1 cellular context compared by ENCODE assay signal in the genomic region with DNA sequence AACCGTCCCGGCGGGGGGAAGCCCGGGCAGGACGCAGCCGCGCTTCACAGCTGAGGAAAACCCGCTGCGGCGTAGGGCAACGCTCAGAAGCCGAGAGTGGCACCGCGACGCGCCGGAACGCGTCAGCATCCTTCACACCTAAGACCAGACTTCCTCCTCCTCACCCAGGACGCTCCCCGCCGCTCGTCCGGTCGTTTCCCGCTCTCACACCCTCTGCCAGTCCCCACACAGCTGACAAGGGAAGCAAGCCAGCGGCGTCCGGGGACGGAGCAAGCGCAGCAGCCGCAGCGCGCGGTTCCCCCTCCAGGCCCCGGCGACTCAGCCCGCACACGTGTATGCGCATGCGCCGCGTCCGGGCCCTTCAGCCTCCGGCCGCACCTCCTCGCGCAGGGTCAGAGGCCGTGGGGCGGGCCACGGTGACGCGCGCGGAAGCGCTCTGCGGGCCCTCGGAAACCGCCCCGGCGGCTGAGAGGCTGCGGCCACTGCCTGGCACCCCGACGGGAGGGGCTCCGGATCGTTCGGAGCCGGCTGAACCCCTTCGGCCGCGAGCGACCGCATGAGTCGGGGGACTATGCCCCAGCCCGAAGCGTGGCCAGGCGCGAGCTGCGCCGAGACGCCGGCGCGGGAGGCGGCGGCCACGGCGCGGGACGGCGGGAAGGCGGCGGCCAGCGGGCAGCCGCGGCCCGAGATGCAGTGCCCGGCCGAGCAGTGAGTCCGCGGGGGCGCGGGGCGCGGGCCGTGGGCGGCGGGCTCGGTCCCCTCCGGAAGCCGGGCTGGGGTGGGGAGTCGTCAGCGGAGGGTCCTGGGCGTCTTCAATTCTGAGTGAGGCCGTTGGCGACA.
TF ChIP-seq lines count a peak whose summit lies in the region.

Gene OTULIN (plus strand): TSS at position 449 of the 840 bp plus-strand sequence. CDS start 108 bp downstream, at position 557.

TF ChIP-seq in K562, 482 proteins besides CTCF, POLR2A, EP300 and RAD21 (continued from another document and continues in another):
- TF ChIP-seq, protein P1, sequence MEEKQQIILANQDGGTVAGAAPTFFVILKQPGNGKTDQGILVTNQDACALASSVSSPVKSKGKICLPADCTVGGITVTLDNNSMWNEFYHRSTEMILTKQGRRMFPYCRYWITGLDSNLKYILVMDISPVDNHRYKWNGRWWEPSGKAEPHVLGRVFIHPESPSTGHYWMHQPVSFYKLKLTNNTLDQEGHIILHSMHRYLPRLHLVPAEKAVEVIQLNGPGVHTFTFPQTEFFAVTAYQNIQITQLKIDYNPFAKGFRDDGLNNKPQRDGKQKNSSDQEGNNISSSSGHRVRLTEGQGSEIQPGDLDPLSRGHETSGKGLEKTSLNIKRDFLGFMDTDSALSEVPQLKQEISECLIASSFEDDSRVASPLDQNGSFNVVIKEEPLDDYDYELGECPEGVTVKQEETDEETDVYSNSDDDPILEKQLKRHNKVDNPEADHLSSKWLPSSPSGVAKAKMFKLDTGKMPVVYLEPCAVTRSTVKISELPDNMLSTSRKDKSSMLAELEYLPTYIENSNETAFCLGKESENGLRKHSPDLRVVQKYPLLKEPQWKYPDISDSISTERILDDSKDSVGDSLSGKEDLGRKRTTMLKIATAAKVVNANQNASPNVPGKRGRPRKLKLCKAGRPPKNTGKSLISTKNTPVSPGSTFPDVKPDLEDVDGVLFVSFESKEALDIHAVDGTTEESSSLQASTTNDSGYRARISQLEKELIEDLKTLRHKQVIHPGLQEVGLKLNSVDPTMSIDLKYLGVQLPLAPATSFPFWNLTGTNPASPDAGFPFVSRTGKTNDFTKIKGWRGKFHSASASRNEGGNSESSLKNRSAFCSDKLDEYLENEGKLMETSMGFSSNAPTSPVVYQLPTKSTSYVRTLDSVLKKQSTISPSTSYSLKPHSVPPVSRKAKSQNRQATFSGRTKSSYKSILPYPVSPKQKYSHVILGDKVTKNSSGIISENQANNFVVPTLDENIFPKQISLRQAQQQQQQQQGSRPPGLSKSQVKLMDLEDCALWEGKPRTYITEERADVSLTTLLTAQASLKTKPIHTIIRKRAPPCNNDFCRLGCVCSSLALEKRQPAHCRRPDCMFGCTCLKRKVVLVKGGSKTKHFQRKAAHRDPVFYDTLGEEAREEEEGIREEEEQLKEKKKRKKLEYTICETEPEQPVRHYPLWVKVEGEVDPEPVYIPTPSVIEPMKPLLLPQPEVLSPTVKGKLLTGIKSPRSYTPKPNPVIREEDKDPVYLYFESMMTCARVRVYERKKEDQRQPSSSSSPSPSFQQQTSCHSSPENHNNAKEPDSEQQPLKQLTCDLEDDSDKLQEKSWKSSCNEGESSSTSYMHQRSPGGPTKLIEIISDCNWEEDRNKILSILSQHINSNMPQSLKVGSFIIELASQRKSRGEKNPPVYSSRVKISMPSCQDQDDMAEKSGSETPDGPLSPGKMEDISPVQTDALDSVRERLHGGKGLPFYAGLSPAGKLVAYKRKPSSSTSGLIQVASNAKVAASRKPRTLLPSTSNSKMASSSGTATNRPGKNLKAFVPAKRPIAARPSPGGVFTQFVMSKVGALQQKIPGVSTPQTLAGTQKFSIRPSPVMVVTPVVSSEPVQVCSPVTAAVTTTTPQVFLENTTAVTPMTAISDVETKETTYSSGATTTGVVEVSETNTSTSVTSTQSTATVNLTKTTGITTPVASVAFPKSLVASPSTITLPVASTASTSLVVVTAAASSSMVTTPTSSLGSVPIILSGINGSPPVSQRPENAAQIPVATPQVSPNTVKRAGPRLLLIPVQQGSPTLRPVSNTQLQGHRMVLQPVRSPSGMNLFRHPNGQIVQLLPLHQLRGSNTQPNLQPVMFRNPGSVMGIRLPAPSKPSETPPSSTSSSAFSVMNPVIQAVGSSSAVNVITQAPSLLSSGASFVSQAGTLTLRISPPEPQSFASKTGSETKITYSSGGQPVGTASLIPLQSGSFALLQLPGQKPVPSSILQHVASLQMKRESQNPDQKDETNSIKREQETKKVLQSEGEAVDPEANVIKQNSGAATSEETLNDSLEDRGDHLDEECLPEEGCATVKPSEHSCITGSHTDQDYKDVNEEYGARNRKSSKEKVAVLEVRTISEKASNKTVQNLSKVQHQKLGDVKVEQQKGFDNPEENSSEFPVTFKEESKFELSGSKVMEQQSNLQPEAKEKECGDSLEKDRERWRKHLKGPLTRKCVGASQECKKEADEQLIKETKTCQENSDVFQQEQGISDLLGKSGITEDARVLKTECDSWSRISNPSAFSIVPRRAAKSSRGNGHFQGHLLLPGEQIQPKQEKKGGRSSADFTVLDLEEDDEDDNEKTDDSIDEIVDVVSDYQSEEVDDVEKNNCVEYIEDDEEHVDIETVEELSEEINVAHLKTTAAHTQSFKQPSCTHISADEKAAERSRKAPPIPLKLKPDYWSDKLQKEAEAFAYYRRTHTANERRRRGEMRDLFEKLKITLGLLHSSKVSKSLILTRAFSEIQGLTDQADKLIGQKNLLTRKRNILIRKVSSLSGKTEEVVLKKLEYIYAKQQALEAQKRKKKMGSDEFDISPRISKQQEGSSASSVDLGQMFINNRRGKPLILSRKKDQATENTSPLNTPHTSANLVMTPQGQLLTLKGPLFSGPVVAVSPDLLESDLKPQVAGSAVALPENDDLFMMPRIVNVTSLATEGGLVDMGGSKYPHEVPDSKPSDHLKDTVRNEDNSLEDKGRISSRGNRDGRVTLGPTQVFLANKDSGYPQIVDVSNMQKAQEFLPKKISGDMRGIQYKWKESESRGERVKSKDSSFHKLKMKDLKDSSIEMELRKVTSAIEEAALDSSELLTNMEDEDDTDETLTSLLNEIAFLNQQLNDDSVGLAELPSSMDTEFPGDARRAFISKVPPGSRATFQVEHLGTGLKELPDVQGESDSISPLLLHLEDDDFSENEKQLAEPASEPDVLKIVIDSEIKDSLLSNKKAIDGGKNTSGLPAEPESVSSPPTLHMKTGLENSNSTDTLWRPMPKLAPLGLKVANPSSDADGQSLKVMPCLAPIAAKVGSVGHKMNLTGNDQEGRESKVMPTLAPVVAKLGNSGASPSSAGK (IDR thresholded peaks at IDR 0.05) = peak; percentile 98
- TF ChIP-seq TAF9B (IDR thresholded peaks at IDR 0.05; ENCODE audit: partially characterized antibody) = peak; percentile 44
- no peak for TF ChIP-seq THRAP3 (IDR thresholded peaks at IDR 0.05; ENCODE audit: borderline replicate concordance)
- TF ChIP-seq, protein P2, sequence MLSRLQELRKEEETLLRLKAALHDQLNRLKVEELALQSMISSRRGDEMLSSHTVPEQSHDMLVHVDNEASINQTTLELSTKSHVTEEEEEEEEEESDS (CRISPR knock-in tag; IDR thresholded peaks at IDR 0.05) = no peak
- no peak for TF ChIP-seq HDGF (IDR thresholded peaks at IDR 0.05)
- no peak; the same call in 1 of the 2 replicates for TF ChIP-seq AFF4 (CRISPR knock-in tag; IDR thresholded peaks at IDR 0.05)
- TF ChIP-seq NFIX (CRISPR knock-in tag; IDR thresholded peaks at IDR 0.05; ENCODE audit: low read depth) = no peak
- TF ChIP-seq ZC3H8 (IDR thresholded peaks at IDR 0.05) = no peak
- TF ChIP-seq ZNF583 (CRISPR knock-in tag; IDR thresholded peaks at IDR 0.05) = no peak
- no peak for TF ChIP-seq RBM15 (IDR thresholded peaks at IDR 0.05; ENCODE audit: insufficient read depth, low read length)
- TF ChIP-seq ZNF146 (CRISPR knock-in tag; IDR thresholded peaks at IDR 0.05; ENCODE audit: unreplicated experiment) = no peak
- TF ChIP-seq MEF2D (tag; conservative IDR thresholded peaks at IDR 0.05; ENCODE audit: low read depth) = no peak
- TF ChIP-seq CHD2 (IDR thresholded peaks at IDR 0.05; ENCODE audit: low read depth, low read length) = no peak
- 0 out of 2 replicates have a peak, but pooled peaks have one; percentile 36 for TF ChIP-seq RREB1 (CRISPR knock-in tag; IDR thresholded peaks at IDR 0.05)
- no peak for TF ChIP-seq ZNF143 (CRISPR knock-in tag; IDR thresholded peaks at IDR 0.05)
- TF ChIP-seq GATAD2A (IDR thresholded peaks at IDR 0.05) = no peak; the same call in 1 of the 2 replicates
- peak; percentile 55; the same call in 1 of the 2 replicates for TF ChIP-seq ZNF436 (CRISPR knock-in tag; IDR thresholded peaks at IDR 0.05)
- TF ChIP-seq RBM34 (IDR thresholded peaks at IDR 0.05; ENCODE audit: borderline replicate concordance, insufficient read depth, low read length) = peak; percentile 92; the same call in 1 of the 2 replicates
- no peak for TF ChIP-seq STAG1 (CRISPR knock-in tag; IDR thresholded peaks at IDR 0.05; ENCODE audit: borderline replicate concordance)
- TF ChIP-seq JUND (IDR thresholded peaks at IDR 0.05; ENCODE audit: borderline replicate concordance, low read depth, low read length) = peak; percentile 55
- TF ChIP-seq JUND (tag; IDR thresholded peaks at IDR 0.05; ENCODE audit: borderline replicate concordance, low read depth, low read length) = no peak; the same call in 2 of the 3 replicates
- TF ChIP-seq ZNF224 (CRISPR knock-in tag; IDR thresholded peaks at IDR 0.05) = no peak
- no peak for TF ChIP-seq XRCC4 (IDR thresholded peaks at IDR 0.05; ENCODE audit: extremely low read depth, insufficient read depth, insufficient read length)
- TF ChIP-seq NFYB (IDR thresholded peaks at IDR 0.05; ENCODE audit: extremely low read depth, insufficient read length) = no peak
